1 cellular context compared by ENCODE assay signal in genomic region chr11:126896025-126896424, GRCh38.
A peak's percentile ranks its signal among the peaks of the same experiment; 100 is the strongest.
TF ChIP-seq lines count a peak whose summit lies in the region.

No MANE protein-coding gene starts in this region.

TF ChIP-seq in H1, 55 proteins besides CTCF, POLR2A, EP300 and RAD21:
- TF ChIP-seq RBBP5 (IDR thresholded peaks at IDR 0.05; ENCODE audit: borderline replicate concordance, low read depth, low read length) (no peak), ZNF274 (IDR thresholded peaks at IDR 0.05; ENCODE audit: borderline replicate concordance, extremely low read depth, low read length) (peak; percentile 66; the same call in 1 of the 2 replicates)
TF ChIP-seq in H1: peak in this region for 1.
